1 cellular context compared by ENCODE assay signal in genomic region chr14:68825729-68826128, GRCh38.
TF ChIP-seq lines count a peak whose summit lies in the region.

No MANE protein-coding gene starts in this region.

TF ChIP-seq in HepG2, 621 proteins besides CTCF, POLR2A, EP300 and RAD21:
- TF ChIP-seq CREM (IDR thresholded peaks at IDR 0.05) (0 out of 2 replicates have a peak, but pooled peaks have one; percentile 3), CREM (CRISPR knock-in tag; IDR thresholded peaks at IDR 0.05) (no peak), NFE2 (CRISPR knock-in tag; IDR thresholded peaks at IDR 0.05) (no peak), POLR2AphosphoS5 (IDR thresholded peaks at IDR 0.05; ENCODE audit: low read depth, low read length) (peak; percentile 20; the same call in 1 of the 2 replicates), CREB1 (IDR thresholded peaks at IDR 0.05) (no peak), CREB1 (CRISPR knock-in tag; IDR thresholded peaks at IDR 0.05) (peak; percentile 53; the same call in 1 of the 2 replicates), ARID2 (CRISPR knock-in tag; IDR thresholded peaks at IDR 0.05; ENCODE audit: borderline replicate concordance) (no peak)
